8 cellular contexts compared by ENCODE assay signal in genomic region chr2:73984203-73984921, GRCh38. TPM values are rescaled to one million over a fixed set of nuclear protein-coding genes. Genes with fewer than 3 reads are reported as not detected.
A peak's percentile ranks its signal among the peaks of the same experiment; 100 is the strongest.
DNase-seq lines count a peak whose midpoint lies in the region; ATAC-seq and TF ChIP-seq lines count a peak whose summit lies in the region.

Gene TET3 (plus strand): TSS chr2:73984910. CDS start chr2:73986404, 1,494 bp downstream.

- H3K27ac Mint-ChIP-seq in T-helper 1 cell treated with Interleukin-12 subunit alpha and Interleukin-12 subunit beta and Interleukin-4 antibody, amounts not matched to agents 30 μg/mL and 1 μg/mL, for 36 hours: peak within 1 kb of the TSS; percentile 81
- H3K27ac Mint-ChIP-seq in stimulated activated effector memory CD8-positive, alpha-beta T cell treated with anti-CD3 and anti-CD28 coated beads, Interleukin-12 subunit alpha, Interleukin-12 subunit beta, amount 100 ng/mL, for 72 hours: peak within 1 kb of the TSS; percentile 92

- H3K27ac ChIP-seq in caudate nucleus (ENCODE audit: low read depth, low read length): peak within 1 kb of the TSS; percentile 44
- H3K27ac ChIP-seq in right lobe of liver: peak within 1 kb of the TSS; percentile 68 to 84 (median 70)

- peaks cover 0 to 49% (median 18%) of the 10 kb centered on the region in 4 donors for H3K4me1 ChIP-seq in right lobe of liver

- H3K9me3 Mint-ChIP-seq in T-helper 1 cell treated with Interleukin-12 subunit alpha and Interleukin-12 subunit beta and Interleukin-4 antibody, amounts not matched to agents 30 μg/mL and 1 μg/mL, for 36 hours: no peaks in the 10 kb centered on the region
- no peaks in the 10 kb centered on the region for H3K9me3 Mint-ChIP-seq in stimulated activated effector memory CD8-positive, alpha-beta T cell treated with anti-CD3 and anti-CD28 coated beads, Interleukin-12 subunit alpha, Interleukin-12 subunit beta, amount 100 ng/mL, for 72 hours

- WGBS in right lobe of liver (ENCODE audit: insufficient coverage, low coverage, low lambda C conversion rate, missing lambda C conversion rate): 0% methylated on average over 12 of the region's 85 CpGs

- H3K9me3 ChIP-seq in right lobe of liver: no peaks in the 10 kb centered on the region

- ATAC-seq in HG03039 (IDR thresholded peaks at IDR 0.05; ENCODE audit: unreplicated experiment) (peak; percentile 33), right lobe of liver (peak; percentile 23 to 46 (median 35))
- ATAC-seq in stimulated activated effector memory CD8-positive, alpha-beta T cell treated with anti-CD3 and anti-CD28 coated beads, Interleukin-12 subunit alpha, Interleukin-12 subunit beta, amount 100 ng/mL, for 72 hours: peak; percentile 54

- peaks cover 24% of the 10 kb centered on the region for H3K36me3 Mint-ChIP-seq in T-helper 1 cell treated with Interleukin-12 subunit alpha and Interleukin-12 subunit beta and Interleukin-4 antibody, amounts not matched to agents 30 μg/mL and 1 μg/mL, for 36 hours (ENCODE audit: low read depth)
- H3K36me3 Mint-ChIP-seq in stimulated activated effector memory CD8-positive, alpha-beta T cell treated with anti-CD3 and anti-CD28 coated beads, Interleukin-12 subunit alpha, Interleukin-12 subunit beta, amount 100 ng/mL, for 72 hours: peaks cover 47% of the 10 kb centered on the region

- H3K4me3 Mint-ChIP-seq in T-helper 1 cell treated with Interleukin-12 subunit alpha and Interleukin-12 subunit beta and Interleukin-4 antibody, amounts not matched to agents 30 μg/mL and 1 μg/mL, for 36 hours: peak within 1 kb of the TSS; percentile 76
- H3K4me3 Mint-ChIP-seq in stimulated activated effector memory CD8-positive, alpha-beta T cell treated with anti-CD3 and anti-CD28 coated beads, Interleukin-12 subunit alpha, Interleukin-12 subunit beta, amount 100 ng/mL, for 72 hours: peak within 1 kb of the TSS; percentile 81

- H3K27me3 Mint-ChIP-seq in T-helper 1 cell treated with Interleukin-12 subunit alpha and Interleukin-12 subunit beta and Interleukin-4 antibody, amounts not matched to agents 30 μg/mL and 1 μg/mL, for 36 hours (ENCODE audit: low read depth): peaks cover 38% of the 10 kb centered on the region

- peaks cover 69% of the 10 kb centered on the region for H3K4me1 Mint-ChIP-seq in T-helper 1 cell treated with Interleukin-12 subunit alpha and Interleukin-12 subunit beta and Interleukin-4 antibody, amounts not matched to agents 30 μg/mL and 1 μg/mL, for 36 hours (ENCODE audit: low read depth)
- H3K4me1 Mint-ChIP-seq in stimulated activated effector memory CD8-positive, alpha-beta T cell treated with anti-CD3 and anti-CD28 coated beads, Interleukin-12 subunit alpha, Interleukin-12 subunit beta, amount 100 ng/mL, for 72 hours: peaks cover 78% of the 10 kb centered on the region

- intact Hi-C loops in right lobe of liver (cut with DNase I): no loop called here

- peak within 1 kb of the TSS; percentile 63 to 80 (median 73) for H3K4me3 ChIP-seq in right lobe of liver

- TF ChIP-seq POLR2A in right lobe of liver (IDR thresholded peaks at IDR 0.05): no peak

- H3K36me3 ChIP-seq in right lobe of liver: no peaks in the 10 kb centered on the region

- peak; percentile 60 for DNase-seq in activated CD4-positive, alpha-beta T cell treated with anti-CD3 and anti-CD28 coated beads for 1 hour
- DNase-seq in activated CD4-positive, alpha-beta T cell treated with anti-CD3 and anti-CD28 coated beads, Interleukin-2, amount 50 U/mL, for 1 hour: no peak
- DNase-seq in caudate nucleus (lab: John Stamatoyannopoulos, UW): peak in 7 of 61 donors; percentile 23 to 75 (median 58)
- DNase-seq in right lobe of liver: peak; percentile 58 to 80 (median 73)
- peak; percentile 38 to 71 for DNase-seq in stimulated activated effector memory CD8-positive, alpha-beta T cell treated with anti-CD3 and anti-CD28 coated beads, Interleukin-12 subunit alpha, Interleukin-12 subunit beta, amount 100 ng/mL, for 72 hours (ENCODE audit: low spot score in 2 of 2)
- DNase-seq in Kasumi-1 (lab: John Stamatoyannopoulos, UW): no peak

- no peak for TF ChIP-seq CTCF in right lobe of liver (IDR thresholded peaks at IDR 0.05)

- no peaks in the 10 kb centered on the region for H3K27me3 ChIP-seq in right lobe of liver

RNA-seq across cellular contexts. Expression of gene TET3, which starts in this region (rescaled TPM):
- total RNA-seq in right lobe of liver: 1 to 10 TPM; 3.7 to 6.8 (median 5.1) TPM

Comparison
In these comparisons a context has a peak if more than half of its experiments do, and no peak if none do; other contexts are left out.
1. DNase-seq: peak in activated CD4-positive, alpha-beta T cell treated with anti-CD3 and anti-CD28 coated beads for 1 hour (single experiment), right lobe of liver (3 of 3) and stimulated activated effector memory CD8-positive, alpha-beta T cell treated with anti-CD3 and anti-CD28 coated beads, Interleukin-12 subunit alpha, Interleukin-12 subunit beta, amount 100 ng/mL, for 72 hours (2 of 2); none in activated CD4-positive, alpha-beta T cell treated with anti-CD3 and anti-CD28 coated beads, Interleukin-2, amount 50 U/mL, for 1 hour (single experiment) and Kasumi-1 (0 of 2).
2. Peak in every context shown above with its lines, with median percentiles within 50 percentile points of each other: ATAC-seq.